ENCODE assay signal across 9 cellular contexts in the genomic region with DNA sequence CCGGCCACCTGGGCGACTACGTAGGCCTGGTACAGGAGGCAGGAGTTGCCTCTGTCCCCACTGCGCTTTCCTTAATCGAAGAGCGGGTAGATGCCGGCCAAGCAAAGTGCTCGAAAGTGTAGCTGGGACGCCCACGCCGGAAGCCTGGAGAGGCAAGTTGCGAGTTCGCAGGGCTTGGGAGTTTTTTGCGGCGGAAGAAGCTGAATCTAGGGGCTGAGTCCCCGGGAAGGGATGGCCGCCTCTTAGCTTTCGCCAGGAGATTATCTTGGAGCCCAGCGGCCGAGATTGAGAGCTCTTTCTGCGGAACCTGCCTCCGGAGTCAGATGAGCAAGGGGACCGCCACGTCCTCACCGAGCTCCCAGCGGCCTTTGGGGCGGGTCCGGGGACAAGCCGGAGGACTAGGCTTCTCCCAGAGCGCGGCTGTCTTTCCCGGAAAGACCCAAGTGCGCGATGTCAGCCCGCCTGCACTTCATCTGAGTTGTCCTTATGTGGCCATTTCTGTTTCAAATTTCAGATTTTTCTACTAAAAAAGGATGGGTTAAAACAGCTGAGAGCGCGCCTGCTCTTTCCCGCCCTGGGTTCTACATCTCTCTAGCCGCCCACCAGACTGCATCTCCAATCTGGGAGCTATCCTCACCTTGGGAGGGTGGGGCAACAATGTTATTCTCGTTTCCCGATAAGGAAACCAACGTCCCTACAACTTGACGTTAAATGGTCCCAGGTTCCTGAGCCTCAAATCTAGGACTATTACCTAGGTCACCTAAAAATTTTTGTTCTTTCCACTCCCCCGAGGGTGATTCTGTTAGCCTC. TPM values are rescaled to one million over a fixed set of nuclear protein-coding genes. Genes with fewer than 3 reads are reported as not detected.
A peak's percentile ranks its signal among the peaks of the same experiment; 100 is the strongest.
DNase-seq lines count a peak whose midpoint lies in the region; ATAC-seq, FAIRE-seq and TF ChIP-seq lines count a peak whose summit lies in the region.
"Had no signal": no experiment of that assay in that cellular context is flagged by ENCODE, and none has a peak within 500 bp of the region (broad histone marks: within the 10 kb centered on the region; RNA-seq: fewer than 3 reads in every experiment).

No MANE protein-coding gene starts in this region.

- peaks cover 24% of the 10 kb centered on the region for H3K4me1 Mint-ChIP-seq in activated T-cell treated with anti-CD3 and anti-CD28 coated beads, Interleukin-2, amount 50 U/mL, for 72 hours (ENCODE audit: low read depth)
- peaks cover 13% of the 10 kb centered on the region for H3K4me1 Mint-ChIP-seq in activated T-cell treated with anti-CD3 and anti-CD28 coated beads, Interleukin-2, amount 50 U/mL, for 24 hours (ENCODE audit: low read depth)
- H3K4me1 Mint-ChIP-seq in naive thymus-derived CD8-positive, alpha-beta T cell = peaks cover 4 to 17% (median 9%) of the 10 kb centered on the region in 4 donors

- H3K36me3 ChIP-seq in H1 (ENCODE audit: control insufficient read depth in 2 of 4, insufficient read depth in 4 of 4, low read length in 3 of 4) (no peaks in the 10 kb centered on the region), mesendoderm (ENCODE audit: control insufficient read depth, insufficient read depth, low read length) (no peaks in the 10 kb centered on the region), tibial nerve (no peaks in the 10 kb centered on the region)

- H4K8ac ChIP-seq in H1 (ENCODE audit: extremely low read depth, insufficient read depth, low read length) (no peak overlapping the region), mesendoderm (ENCODE audit: low read depth, low read length) (no peak overlapping the region)

- POLR2A ChIA-PET in H1 (lab: Charles Lee; ENCODE audit: partially characterized antibody) = interaction anchor here (0.9 to 1.9 kb wide), 5 partner anchors 10 to 20 kb away, joined by 3 to 7 read pairs (median 4); no protein-coding TSS in a partner anchor
- POLR2A ChIA-PET in naive thymus-derived CD8-positive, alpha-beta T cell (lab: Charles Lee) = no interaction called here

- H3K18ac ChIP-seq in H1 (ENCODE audit: extremely low read depth, low read length) (no peak overlapping the region), mesendoderm (ENCODE audit: low read length) (no peak overlapping the region)

- peaks cover 0 to under 1% of the 10 kb centered on the region in 2 donors for H3K9me3 Mint-ChIP-seq in activated T-cell treated with anti-CD3 and anti-CD28 coated beads, Interleukin-2, amount 50 U/mL, for 72 hours
- peaks cover 4% of the 10 kb centered on the region for H3K9me3 Mint-ChIP-seq in activated T-cell treated with anti-CD3 and anti-CD28 coated beads, Interleukin-2, amount 50 U/mL, for 24 hours
- peaks cover 0 to 48% (median 12%) of the 10 kb centered on the region in 9 donors for H3K9me3 Mint-ChIP-seq in naive thymus-derived CD8-positive, alpha-beta T cell

- H3K14ac ChIP-seq in H1 (ENCODE audit: insufficient read length) = no peak overlapping the region

- TF ChIP-seq RAD21 in H1 (IDR thresholded peaks at IDR 0.05 in 1 of 2, conservative IDR thresholded peaks at IDR 0.05 in 1 of 2; ENCODE audit: low read depth in 2 of 2, low read length in 2 of 2) = no peak

- TF ChIP-seq CTCF in H1 (IDR thresholded peaks at IDR 0.05; ENCODE audit: control extremely low read depth in 1 of 3, insufficient read depth in 1 of 3, low read depth in 1 of 3, low read length in 3 of 3) (no peak), tibial nerve (IDR thresholded peaks at IDR 0.05) (no peak)

- 0 out of 2 replicates have a peak overlapping the region, but pooled peaks have one; percentile 32 for H2BK20ac ChIP-seq in H1 (ENCODE audit: low read length)

- no peak overlapping the region for H2BK120ac ChIP-seq in H1 (replicated peaks; ENCODE audit: low read depth, low read length)
- H2BK120ac ChIP-seq in mesendoderm (ENCODE audit: low read depth, low read length) = no peak overlapping the region

- H2AFZ ChIP-seq in H1 (ENCODE audit: low read length) = peak overlapping the region; percentile 73; the same call in 1 of the 2 replicates

- TF ChIP-seq POLR2A in H1 (IDR thresholded peaks at IDR 0.05; ENCODE audit: control extremely low read depth in 1 of 2, low read depth in 2 of 2, low read length in 2 of 2) = no peak
- no peak for TF ChIP-seq POLR2A in tibial nerve (IDR thresholded peaks at IDR 0.05)

- no peak for ATAC-seq in activated T-cell treated with anti-CD3 and anti-CD28 coated beads, Interleukin-2, amount 50 U/mL, for 72 hours (replicated peaks in 1 of 2)
- ATAC-seq in HG03378 (IDR thresholded peaks at IDR 0.05; ENCODE audit: unreplicated experiment) = no peak
- no peak for ATAC-seq in naive thymus-derived CD8-positive, alpha-beta T cell

- H2AK5ac ChIP-seq in H1 (ENCODE audit: low read depth, low read length) (no peak overlapping the region), mesendoderm (ENCODE audit: low read length) (no peak overlapping the region)

- H3K56ac ChIP-seq in H1 (replicated peaks; ENCODE audit: insufficient read length, low read depth, low read length) (no peak overlapping the region), mesendoderm (ENCODE audit: low read length) (peak overlapping the region; percentile 49)

- peaks cover 81% of the 10 kb centered on the region for H3K27me3 Mint-ChIP-seq in activated T-cell treated with anti-CD3 and anti-CD28 coated beads, Interleukin-2, amount 50 U/mL, for 72 hours (ENCODE audit: low read depth)
- peaks cover 93% of the 10 kb centered on the region for H3K27me3 Mint-ChIP-seq in activated T-cell treated with anti-CD3 and anti-CD28 coated beads, Interleukin-2, amount 50 U/mL, for 24 hours
- peaks cover 51 to 91% (median 81%) of the 10 kb centered on the region in 5 donors for H3K27me3 Mint-ChIP-seq in naive thymus-derived CD8-positive, alpha-beta T cell

- H3K23ac ChIP-seq in H1 (ENCODE audit: insufficient read length) = no peak overlapping the region
- H3K23ac ChIP-seq in mesendoderm (ENCODE audit: low read length) = no peak overlapping the region

- H3K9ac ChIP-seq in H1 (replicated peaks in 1 of 4; ENCODE audit: extremely low read depth in 1 of 4, low read depth in 3 of 4, low read length in 3 of 4) = no peak overlapping the region
- peak overlapping the region; percentile 8 for H3K9ac ChIP-seq in mesendoderm (ENCODE audit: low read length)

- H3K4me2 ChIP-seq in H1 (ENCODE audit: insufficient read depth in 1 of 2, low read depth in 2 of 2, low read length in 2 of 2) = peak overlapping the region; percentile 68 to 85
- peak overlapping the region; percentile 57 for H3K4me2 ChIP-seq in mesendoderm (ENCODE audit: low read length)

- peak overlapping the region; percentile 39; the same call in 1 of the 2 replicates for H2BK12ac ChIP-seq in H1 (ENCODE audit: low read depth, low read length)

- H3K4ac ChIP-seq in H1 (replicated peaks; ENCODE audit: insufficient read length, low read depth, low read length) = no peak overlapping the region
- H3K4ac ChIP-seq in mesendoderm (ENCODE audit: low read depth, low read length) = no peak overlapping the region

- no peaks in the 10 kb centered on the region for H3K9me3 ChIP-seq in H1 (ENCODE audit: insufficient read depth in 2 of 2, low read depth in 1 of 2, low read length in 1 of 2)
- H3K9me3 ChIP-seq in tibial nerve = no peaks in the 10 kb centered on the region

- H3K79me1 ChIP-seq in H1 (ENCODE audit: low read depth, low read length) (no peaks in the 10 kb centered on the region), mesendoderm (ENCODE audit: low read length) (no peaks in the 10 kb centered on the region)

- H3K27me3 ChIP-seq in H1 (replicated peaks in 1 of 4; ENCODE audit: control insufficient read depth in 3 of 4, extremely low read depth in 1 of 4, insufficient read depth in 3 of 4, low read length in 3 of 4) = peaks cover 96 to 100% (median 99%) of the 10 kb centered on the region in 4 experiments
- H3K27me3 ChIP-seq in mesendoderm (ENCODE audit: insufficient read depth, low read length, poor library complexity) = peaks cover 85% of the 10 kb centered on the region
- peaks cover 0 to 98% of the 10 kb centered on the region in 2 donors for H3K27me3 ChIP-seq in tibial nerve

- TF ChIP-seq EP300 in H1 (IDR thresholded peaks at IDR 0.05; ENCODE audit: borderline replicate concordance in 1 of 2, low read depth in 2 of 2, low read length in 2 of 2) = no peak
- TF ChIP-seq EP300 in tibial nerve (IDR thresholded peaks at IDR 0.05) = no peak

- peaks cover 2 to 3% of the 10 kb centered on the region in 2 donors for H3K36me3 Mint-ChIP-seq in activated T-cell treated with anti-CD3 and anti-CD28 coated beads, Interleukin-2, amount 50 U/mL, for 72 hours (ENCODE audit: insufficient read depth in 2 of 2)
- no peaks in the 10 kb centered on the region for H3K36me3 Mint-ChIP-seq in activated T-cell treated with anti-CD3 and anti-CD28 coated beads, Interleukin-2, amount 50 U/mL, for 24 hours (ENCODE audit: low read depth)
- peaks cover 7 to 25% (median 22%) of the 10 kb centered on the region in 3 donors for H3K36me3 Mint-ChIP-seq in naive thymus-derived CD8-positive, alpha-beta T cell

- H3K79me2 ChIP-seq in H1 (ENCODE audit: control insufficient read depth in 1 of 2, insufficient read depth in 2 of 2, low read length in 2 of 2) (no peaks in the 10 kb centered on the region), mesendoderm (ENCODE audit: control insufficient read depth, insufficient read depth, low read length) (no peaks in the 10 kb centered on the region)

- peak overlapping the region; percentile 44 to 57 for H3K4me3 Mint-ChIP-seq in activated T-cell treated with anti-CD3 and anti-CD28 coated beads, Interleukin-2, amount 50 U/mL, for 72 hours
- H3K4me3 Mint-ChIP-seq in activated T-cell treated with anti-CD3 and anti-CD28 coated beads, Interleukin-2, amount 50 U/mL, for 24 hours = no peak overlapping the region
- peak overlapping the region in 2 of 10 donors; percentile 26 to 38 for H3K4me3 Mint-ChIP-seq in naive thymus-derived CD8-positive, alpha-beta T cell

- H3K27ac ChIP-seq in H1 (ENCODE audit: low read depth, low read length) (no peak overlapping the region), mesendoderm (ENCODE audit: low read depth, low read length) (no peak overlapping the region), tibial nerve (peak overlapping the region in 2 of 4 donors; percentile 62 to 77)

- peaks cover 5 to 21% of the 10 kb centered on the region in 2 experiments for H4K20me1 ChIP-seq in H1 (replicated peaks in 1 of 2; ENCODE audit: control insufficient read depth in 1 of 2, insufficient read depth in 2 of 2, low read length in 2 of 2)

- no peak overlapping the region for H2BK15ac ChIP-seq in H1 (ENCODE audit: low read length)
- H2BK15ac ChIP-seq in mesendoderm (replicated peaks; ENCODE audit: low read depth) = no peak overlapping the region

- no peak overlapping the region for H3K27ac Mint-ChIP-seq in activated T-cell treated with anti-CD3 and anti-CD28 coated beads, Interleukin-2, amount 50 U/mL, for 72 hours
- no peak overlapping the region for H3K27ac Mint-ChIP-seq in activated T-cell treated with anti-CD3 and anti-CD28 coated beads, Interleukin-2, amount 50 U/mL, for 24 hours
- peak overlapping the region in 1 of 10 donors; percentile 60 for H3K27ac Mint-ChIP-seq in naive thymus-derived CD8-positive, alpha-beta T cell

- no peak for FAIRE-seq in H1 (lab: Jason Lieb, UNC)
- FAIRE-seq: endometrium had no signal

- no peak overlapping the region for H4K91ac ChIP-seq in H1 (replicated peaks; ENCODE audit: insufficient read length, low read length)

- CTCF ChIA-PET in H1 (lab: Charles Lee; ENCODE audit: partially characterized antibody) = interaction anchor here (1.3 to 2.5 kb wide), 3 partner anchors 8 to 15 kb away, joined by 7 to 12 read pairs (median 10); no protein-coding TSS in a partner anchor

- H2BK5ac ChIP-seq in H1 (ENCODE audit: low read depth, low read length) = no peak overlapping the region
- no peak overlapping the region for H2BK5ac ChIP-seq in mesendoderm (ENCODE audit: low read length)

- H4K5ac ChIP-seq in H1 (ENCODE audit: insufficient read length, low read depth, low read length) (no peak overlapping the region), mesendoderm (ENCODE audit: low read length) (no peak overlapping the region)

- 1% methylated on average over 42 of the region's 44 CpGs; no CpG with 5 or more reads in 1 of the 2 experiments for WGBS in H1 (ENCODE audit: extremely low coverage in 1 of 2, insufficient coverage in 1 of 2, insufficient read length in 1 of 2, insufficient replicate concordance in 2 of 2, low coverage in 1 of 2, low lambda C conversion rate in 2 of 2, missing lambda C conversion rate in 1 of 2), 2 experiments
- no CpG with 5 or more reads among the region's 44 CpGs for WGBS in mesendoderm (ENCODE audit: extremely low coverage, insufficient coverage, low lambda C conversion rate)
- whole genome bisulfite sequencing in tibial nerve, 2 donors = 9 to 13% methylated on average over 39 to 44 of the region's 44 CpGs

- no peaks in the 10 kb centered on the region; the same call in 1 of the 2 replicates for H3K23me2 ChIP-seq in H1 (ENCODE audit: low read depth, low read length)

- H3K4me3 ChIP-seq in H1 (ENCODE audit: extremely low read depth in 1 of 4, insufficient read depth in 2 of 4, low read depth in 3 of 4, low read length in 4 of 4) (peak overlapping the region; percentile 25 to 53 (median 31); a peak in 7 of 8 replicates), mesendoderm (ENCODE audit: low read length) (peak overlapping the region; percentile 22), tibial nerve (peak overlapping the region; percentile 16 to 48 (median 31))

- H3K4me1 ChIP-seq in H1 (replicated peaks in 1 of 4; ENCODE audit: control insufficient read depth in 3 of 4, insufficient read depth in 4 of 4, low read length in 3 of 4) (peaks cover 4 to 28% (median 10%) of the 10 kb centered on the region in 4 experiments), mesendoderm (ENCODE audit: control insufficient read depth, low read depth, low read length) (peaks cover 3% of the 10 kb centered on the region), tibial nerve (peaks cover 0 to 25% (median 11%) of the 10 kb centered on the region in 4 donors)

- DNase-seq in activated T-cell treated with anti-CD3 and anti-CD28 coated beads, Interleukin-2, amount 50 U/mL, for 72 hours = peak in 1 of 2 donors; percentile 40
- DNase-seq in activated T-cell treated with anti-CD3 and anti-CD28 coated beads, Interleukin-2, amount 50 U/mL, for 24 hours = no peak
- DNase-seq in H1 (ENCODE audit: low read depth in 1 of 2, low spot score in 2 of 2) = peak in 1 of 2 experiments; percentile 72
- peak; percentile 62 for DNase-seq in mesendoderm
- no peak for DNase-seq in tibial nerve (ENCODE audit: low spot score in 2 of 2)
- no peak for DNase-seq in naive thymus-derived CD8-positive, alpha-beta T cell
- no peak for DNase-seq in stimulated activated CD4-positive, alpha-beta T cell treated with anti-CD3 and anti-CD28 coated beads, Interleukin-4, amount 100 ng/mL, for 4 hours

RNA-seq across cellular contexts. Expression of a gene that starts 12.4 kb away (rescaled TPM):
- total RNA-seq in activated T-cell treated with anti-CD3 and anti-CD28 coated beads, Interleukin-2, amount 50 U/mL, for 72 hours = under 1 TPM; 0.07 to 0.10 TPM
- 0.24 and 0.42 TPM in 2 replicates for total RNA-seq in H1 (2021; fragmentation: NEBNext Ultra II Directional; extraction: Animal tissue kit (Norgen Biotek cat#: 25700))
- 0.09 and 0.14 TPM in 2 replicates for polyA plus RNA-seq in H1 (2011; rRNA removed)
- 0.14 TPM for polyA plus RNA-seq in H1 (2011; cell fraction: cytosol; rRNA removed)
- polyA plus RNA-seq in H1 (2011; cell fraction: nucleus; rRNA removed) = 0.19 TPM
- polyA plus RNA-seq in H1 (2012, experiment 1 of 2) = 0.04 to 0.13 TPM (median 0.10 TPM) in 3 of 4 replicates, not detected in the other
- polyA plus RNA-seq in H1 (2012, experiment 2 of 2) = not detected
- polyA plus RNA-seq in H1 (2013, experiment 1 of 2) = 0.12 TPM
- polyA plus RNA-seq in H1 (2013, experiment 2 of 2) = 0.11 TPM
- polyA minus RNA-seq in H1 (2011; rRNA and poly(A)+ RNA removed) = 0.22 and 0.35 TPM in 2 replicates
- polyA minus RNA-seq in H1 (2011; cell fraction: cytosol; rRNA and poly(A)+ RNA removed) = not detected
- polyA minus RNA-seq in H1 (2011; cell fraction: nucleus; rRNA and poly(A)+ RNA removed) = 0.40 TPM
- polyA plus RNA-seq in mesendoderm (2013, experiment 1 of 2) = 0.14 TPM
- 0.14 TPM for polyA plus RNA-seq in mesendoderm (2013, experiment 2 of 2)
- 10 to 100 TPM; 38.7 to 57.0 (median 48.2) TPM for total RNA-seq in tibial nerve
- not detected for total RNA-seq in naive thymus-derived CD8-positive, alpha-beta T cell
- not detected for polyA plus RNA-seq in naive thymus-derived CD8-positive, alpha-beta T cell

Comparison
In these comparisons a context has a peak if more than half of its experiments do, and no peak if none do; other contexts are left out.
1. RNA of a gene that starts 12.4 kb away (total RNA-seq): 38.7 to 57.0 TPM in tibial nerve; 0.24 to 0.42 TPM in H1, 0.07 to 0.10 TPM in activated T-cell treated with anti-CD3 and anti-CD28 coated beads, Interleukin-2, amount 50 U/mL, for 72 hours and not detected in naive thymus-derived CD8-positive, alpha-beta T cell; every median in the first group is over 10 times any median in the second.
2. Peak in every context shown above with its lines, with median percentiles within 50 percentile points of each other: H3K4me3 ChIP-seq.